ENCODE assay signal across 29 cellular contexts in the genomic region with DNA sequence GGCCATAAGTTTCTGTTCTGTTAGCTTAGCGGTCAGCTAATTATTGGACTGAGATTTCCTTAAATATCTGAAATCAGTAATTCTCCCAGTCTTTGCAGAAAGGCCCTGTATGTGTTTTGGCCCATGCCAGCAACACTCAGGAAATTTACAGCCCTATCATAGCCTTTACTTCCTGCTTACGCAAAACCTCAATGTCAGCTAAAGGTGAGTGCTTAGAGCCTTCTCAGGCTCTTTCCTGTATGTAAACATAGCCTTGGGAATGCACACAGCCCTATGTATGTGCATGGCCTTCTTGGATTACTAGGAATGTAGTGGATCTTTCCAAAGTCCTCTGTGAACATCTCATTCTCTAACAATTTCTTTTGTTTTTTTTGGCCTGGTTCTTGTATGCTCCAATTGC.
DNase-seq lines count a peak whose midpoint lies in the region; ATAC-seq and TF ChIP-seq lines count a peak whose summit lies in the region.
"Had no signal": no experiment of that assay in that cellular context is flagged by ENCODE, and none has a peak within 500 bp of the region (broad histone marks: within the 10 kb centered on the region; RNA-seq: fewer than 3 reads in every experiment).

No MANE protein-coding gene starts in this region.

- intact Hi-C loops in CD4-positive, alpha-beta T cell (cut with DNase I, micrococcal nuclease): no loop called here
- intact Hi-C loops in OCI-LY7 (cut with micrococcal nuclease; ENCODE audit: unreplicated experiment): no loop called here

- H3K4me3 Mint-ChIP-seq in CD4-positive, alpha-beta T cell: no peak overlapping the region
- no peak overlapping the region for H3K4me3 Mint-ChIP-seq in effector memory CD8-positive, alpha-beta T cell
- H3K4me3 Mint-ChIP-seq: activated CD4-positive, alpha-beta T cell treated with anti-CD3 and anti-CD28 coated beads for 36 hours; nephron; stimulated activated naive CD8-positive, alpha-beta T cell treated with anti-CD3 and anti-CD28 coated beads, Interleukin-15, amount 100 ng/mL, for 72 hours; T-helper 2 cell treated with Interferon-gamma antibody and Interleukin-4, amounts not matched to agents 5 μg/mL and 100 μg/mL, for 36 hours had no signal

- H4K20me1 ChIP-seq in OCI-LY7 (ENCODE audit: insufficient read depth, low read length): no peaks in the 10 kb centered on the region

- H3K36me3 Mint-ChIP-seq in CD4-positive, alpha-beta T cell (ENCODE audit: low read depth): no peaks in the 10 kb centered on the region
- no peaks in the 10 kb centered on the region for H3K36me3 Mint-ChIP-seq in effector memory CD8-positive, alpha-beta T cell (ENCODE audit: insufficient read depth)

- H3K4me1 ChIP-seq in OCI-LY7 (ENCODE audit: insufficient read depth, low read length, poor library complexity, severe bottlenecking) (peaks cover 10% of the 10 kb centered on the region), suprapubic skin (no peaks in the 10 kb centered on the region)
- H3K4me1 ChIP-seq: BE2C, body of pancreas, thyroid gland had no signal

- peak overlapping the region; percentile 21; the same call in 1 of the 2 replicates for H3K4me2 ChIP-seq in OCI-LY7 (ENCODE audit: low read length)

- BruUV-seq in OCI-LY7 (replicated peaks; lab: Mats Ljungman, UMichigan): no TSS peak

- 45% methylated on average over 2 of the region's 2 CpGs for WGBS in suprapubic skin

- no peaks in the 10 kb centered on the region for H3K27me3 Mint-ChIP-seq in CD4-positive, alpha-beta T cell
- no peaks in the 10 kb centered on the region for H3K27me3 Mint-ChIP-seq in effector memory CD8-positive, alpha-beta T cell
- H3K27me3 Mint-ChIP-seq: activated CD4-positive, alpha-beta T cell treated with anti-CD3 and anti-CD28 coated beads for 36 hours; stimulated activated naive CD8-positive, alpha-beta T cell treated with anti-CD3 and anti-CD28 coated beads, Interleukin-15, amount 100 ng/mL, for 72 hours had no signal

- POLR2A ChIA-PET in CD4-positive, alpha-beta T cell (lab: Charles Lee): no interaction called here
- POLR2A ChIA-PET in OCI-LY7 (lab: Charles Lee): no interaction called here

- TF ChIP-seq EP300 in suprapubic skin (IDR thresholded peaks at IDR 0.05): no peak

- DNase-seq in CD4-positive, alpha-beta T cell: no peak
- DNase-seq in H4 (ENCODE audit: low spot score) (peak; percentile 3), OCI-LY7 (ENCODE audit: low spot score) (peak; percentile 39), 8988T (no peak), suprapubic skin (ENCODE audit: low spot score in 2 of 2) (no peak), NCI-H526 treated with DMSO at 0.1 percent for 48 hours (lab: John Stamatoyannopoulos, UW) (no peak), SKM-1 (lab: John Stamatoyannopoulos, UW; ENCODE audit: unreplicated experiment) (no peak)
- no peak for DNase-seq in effector memory CD8-positive, alpha-beta T cell
- DNase-seq: activated CD4-positive, alpha-beta T cell treated with anti-CD3 and anti-CD28 coated beads for 36 hours; activated CD8-positive, alpha-beta memory T cell treated with anti-CD3 and anti-CD28 coated beads for 24 hours; activated gamma-delta T cell treated with Interleukin-2 at 50 U/mL for 16 hours; activated T-cell treated with anti-CD3 and anti-CD28 coated beads, Interleukin-2, amount 50 U/mL, for 1 hour; BE2C; body of pancreas; COR-L47; GM23248; MG63; NCI-H2081; NCI-H2227 treated with DMSO at 0.1 percent for 48 hours; NCI-H82; stimulated activated naive CD8-positive, alpha-beta T cell treated with anti-CD3 and anti-CD28 coated beads, Interleukin-15, amount 100 ng/mL, for 72 hours; thyroid gland had no signal

- no peak overlapping the region for H3K4me3 ChIP-seq in OCI-LY7 (ENCODE audit: low read depth, low read length, poor library complexity, severe bottlenecking)
- no peak overlapping the region for H3K4me3 ChIP-seq in suprapubic skin
- H3K4me3 ChIP-seq: body of pancreas, GM23248, K562, lung, MG63, skin epidermis, thyroid gland had no signal

- H3K27ac ChIP-seq in CD4-positive, alpha-beta T cell (ENCODE audit: low read depth, low read length): no peak overlapping the region
- H3K27ac ChIP-seq in OCI-LY7 (ENCODE audit: low read depth, low read length, poor library complexity, severe bottlenecking): no peak overlapping the region
- H3K27ac ChIP-seq in suprapubic skin: no peak overlapping the region
- H3K27ac ChIP-seq: body of pancreas, epithelial cell of prostate, GM23248, skin epidermis, thyroid gland had no signal

- no peak for TF ChIP-seq POLR2A in suprapubic skin (IDR thresholded peaks at IDR 0.05)

- peak overlapping the region; percentile 70 for H3K27ac Mint-ChIP-seq in CD4-positive, alpha-beta T cell
- H3K27ac Mint-ChIP-seq in effector memory CD8-positive, alpha-beta T cell: no peak overlapping the region
- H3K27ac Mint-ChIP-seq: activated CD4-positive, alpha-beta T cell treated with anti-CD3 and anti-CD28 coated beads for 36 hours; nephron; stimulated activated naive CD8-positive, alpha-beta T cell treated with anti-CD3 and anti-CD28 coated beads, Interleukin-15, amount 100 ng/mL, for 72 hours; T-helper 2 cell treated with Interferon-gamma antibody and Interleukin-4, amounts not matched to agents 5 μg/mL and 100 μg/mL, for 36 hours had no signal

- H3K79me2 ChIP-seq in OCI-LY7 (ENCODE audit: insufficient read depth, low read depth, low read length): no peaks in the 10 kb centered on the region

- H3K4me1 Mint-ChIP-seq in CD4-positive, alpha-beta T cell (ENCODE audit: low read depth): peaks cover 13% of the 10 kb centered on the region
- H3K4me1 Mint-ChIP-seq in effector memory CD8-positive, alpha-beta T cell (ENCODE audit: low read depth in 2 of 2): peaks cover 6 to 8% of the 10 kb centered on the region in 2 donors
- H3K4me1 Mint-ChIP-seq: nephron had no signal

- no peak for TF ChIP-seq CTCF in CD4-positive, alpha-beta T cell (IDR thresholded peaks at IDR 0.05)
- TF ChIP-seq CTCF in OCI-LY7 (conservative IDR thresholded peaks at IDR 0.05; ENCODE audit: low read length): no peak
- TF ChIP-seq CTCF in suprapubic skin (IDR thresholded peaks at IDR 0.05): no peak

- H2AFZ ChIP-seq in OCI-LY7 (ENCODE audit: low read length): peak overlapping the region; percentile 96
- H2AFZ ChIP-seq: GM23248 had no signal

- no peaks in the 10 kb centered on the region for H3K36me3 ChIP-seq in OCI-LY7 (ENCODE audit: insufficient read depth, low read length)
- no peaks in the 10 kb centered on the region for H3K36me3 ChIP-seq in suprapubic skin
- H3K36me3 ChIP-seq: BE2C, MG63, thyroid gland had no signal

- H3K9me2 ChIP-seq in OCI-LY7 (ENCODE audit: insufficient read depth, low read length): no peaks in the 10 kb centered on the region

- H3K9me3 Mint-ChIP-seq in CD4-positive, alpha-beta T cell: no peaks in the 10 kb centered on the region
- H3K9me3 Mint-ChIP-seq in effector memory CD8-positive, alpha-beta T cell: no peaks in the 10 kb centered on the region
- H3K9me3 Mint-ChIP-seq: T-helper 2 cell treated with Interferon-gamma antibody and Interleukin-4, amounts not matched to agents 5 μg/mL and 100 μg/mL, for 36 hours had no signal

- no peaks in the 10 kb centered on the region for H3K27me3 ChIP-seq in CD4-positive, alpha-beta T cell (ENCODE audit: control insufficient read depth, insufficient read depth, low read length)
- H3K27me3 ChIP-seq in suprapubic skin: no peaks in the 10 kb centered on the region
- H3K27me3 ChIP-seq: BE2C, body of pancreas, MG63, thyroid gland had no signal

- no peak for ATAC-seq in CD4-positive, alpha-beta T cell (ENCODE audit: poor library complexity)
- peak; percentile 53 for ATAC-seq in effector memory CD8-positive, alpha-beta T cell (replicated peaks)
- ATAC-seq: activated CD4-positive, alpha-beta T cell treated with anti-CD3 and anti-CD28 coated beads for 36 hours; body of pancreas; K562; SK-N-SH treated with all-trans-retinoic acid at 6 μM for 48 hours; stimulated activated naive CD8-positive, alpha-beta T cell treated with anti-CD3 and anti-CD28 coated beads, Interleukin-15, amount 100 ng/mL, for 72 hours had no signal

- H3K9me3 ChIP-seq in CD4-positive, alpha-beta T cell (ENCODE audit: control insufficient read depth, low read length): no peaks in the 10 kb centered on the region
- H3K9me3 ChIP-seq in OCI-LY7 (ENCODE audit: low read length): no peaks in the 10 kb centered on the region; the same call in 1 of the 2 replicates
- no peaks in the 10 kb centered on the region for H3K9me3 ChIP-seq in suprapubic skin
- H3K9me3 ChIP-seq: BE2C, body of pancreas, MG63, thyroid gland had no signal

- CTCF ChIA-PET in CD4-positive, alpha-beta T cell (lab: Charles Lee): no interaction called here
- CTCF ChIA-PET in OCI-LY7 (lab: Charles Lee; ENCODE audit: unreplicated experiment): no interaction called here

Comparison
In these comparisons a context has a peak if more than half of its experiments do, and no peak if none do; other contexts are left out.
1. DNase-seq: peak in H4 (single experiment) and OCI-LY7 (single experiment); none in CD4-positive, alpha-beta T cell (0 of 10), effector memory CD8-positive, alpha-beta T cell (0 of 3), 8988T (single experiment), suprapubic skin (0 of 2), NCI-H526 treated with DMSO at 0.1 percent for 48 hours (single experiment) and SKM-1 (single experiment).